In genomic region chr11:47149781-47150180, GRCh38 we compare ENCODE assay signal across 22 cellular contexts. TPM values are rescaled to one million over a fixed set of nuclear protein-coding genes. Genes with fewer than 3 reads are reported as not detected.
DNase-seq lines count a peak whose midpoint lies in the region; ATAC-seq, FAIRE-seq and TF ChIP-seq lines count a peak whose summit lies in the region.
"Had no signal": no experiment of that assay in that cellular context is flagged by ENCODE, and none has a peak within 500 bp of the region (broad histone marks: within the 10 kb centered on the region; RNA-seq: fewer than 3 reads in every experiment).

No MANE protein-coding gene starts in this region.

- DNase-seq in AG20443 (ENCODE audit: low spot score) (peak; percentile 5), fibroblast of peridontal ligament (ENCODE audit: extremely low read depth) (peak; percentile 40), pancreas (no peak), RCC 7860 (ENCODE audit: low spot score) (no peak), BE2C (no peak)
- DNase-seq in activated CD4-positive, alpha-beta memory T cell treated with anti-CD3 and anti-CD28 coated beads for 36 hours, result no peak
- DNase-seq in stimulated activated CD4-positive, alpha-beta T cell treated with anti-CD3 and anti-CD28 coated beads, Interleukin-4, amount 100 ng/mL, for 4 hours, result no peak
- DNase-seq: CD8-positive, alpha-beta memory T cell; GF-D8; Kasumi-1; NCI-H1436; NCI-H1930; NCI-H526; NK-92 treated with Interleukin-12 subunit alpha and Interleukin-12 subunit beta, amount 100 ng/mL, for 24 hours; SIG-M5 had no signal

- no peaks in the 10 kb centered on the region for H3K27me3 Mint-ChIP-seq in activated CD4-positive, alpha-beta memory T cell treated with anti-CD3 and anti-CD28 coated beads for 36 hours
- H3K27me3 Mint-ChIP-seq: CD8-positive, alpha-beta memory T cell had no signal

- peaks cover 16% of the 10 kb centered on the region for H3K4me1 Mint-ChIP-seq in activated CD4-positive, alpha-beta memory T cell treated with anti-CD3 and anti-CD28 coated beads for 36 hours (ENCODE audit: low read depth)

- H3K27me3 ChIP-seq in OCI-LY1 (ENCODE audit: insufficient read depth, low read length) (no peaks in the 10 kb centered on the region), pancreas (no peaks in the 10 kb centered on the region), BE2C (no peaks in the 10 kb centered on the region)

- no peaks in the 10 kb centered on the region for H3K36me3 ChIP-seq in OCI-LY1 (ENCODE audit: insufficient read depth, low read length)
- H3K36me3 ChIP-seq in pancreas, result no peaks in the 10 kb centered on the region
- no peaks in the 10 kb centered on the region for H3K36me3 ChIP-seq in BE2C

- ATAC-seq in pancreas, result no peak
- ATAC-seq: HepG2, Panc1 had no signal

- WGBS in pancreas, 2 donors, result 40 to 46% methylated on average over 2 of the region's 2 CpGs

- POLR2A ChIA-PET in activated CD4-positive, alpha-beta memory T cell treated with anti-CD3 and anti-CD28 coated beads for 36 hours (lab: Charles Lee), result no interaction called here

- H3K4me2 ChIP-seq in OCI-LY1 (ENCODE audit: low read length), result no peak overlapping the region

- no peaks in the 10 kb centered on the region for H3K9me3 Mint-ChIP-seq in activated CD4-positive, alpha-beta memory T cell treated with anti-CD3 and anti-CD28 coated beads for 36 hours
- H3K9me3 Mint-ChIP-seq: CD8-positive, alpha-beta memory T cell had no signal

- no peaks in the 10 kb centered on the region for H3K79me2 ChIP-seq in OCI-LY1 (ENCODE audit: insufficient read depth, low read length)

- TF ChIP-seq CTCF in OCI-LY1 (IDR thresholded peaks at IDR 0.05; ENCODE audit: low read length), result no peak
- no peak for TF ChIP-seq CTCF in pancreas (IDR thresholded peaks at IDR 0.05)
- no peak for TF ChIP-seq CTCF in BE2C (IDR thresholded peaks at IDR 0.05; ENCODE audit: low read depth, low read length)

- no peak overlapping the region for H2AFZ ChIP-seq in OCI-LY1 (ENCODE audit: low read length)

- H3K27ac ChIP-seq in OCI-LY1 (ENCODE audit: low read depth, low read length, poor library complexity, severe bottlenecking) (peak overlapping the region; percentile 34), pancreas (peak overlapping the region; percentile 32 to 71 (median 58))
- H3K27ac ChIP-seq: 22Rv1, SK-N-MC had no signal

- H4K20me1 ChIP-seq in OCI-LY1 (ENCODE audit: insufficient read depth, low read length), result no peaks in the 10 kb centered on the region

- H3K9me3 ChIP-seq in OCI-LY1 (ENCODE audit: low read length) (no peaks in the 10 kb centered on the region), pancreas (no peaks in the 10 kb centered on the region), BE2C (no peaks in the 10 kb centered on the region)

- no peaks in the 10 kb centered on the region for H3K36me3 Mint-ChIP-seq in activated CD4-positive, alpha-beta memory T cell treated with anti-CD3 and anti-CD28 coated beads for 36 hours

- no peaks in the 10 kb centered on the region for H3F3A ChIP-seq in OCI-LY1 (ENCODE audit: insufficient read depth, low read length)

- H3K4me3 Mint-ChIP-seq in activated CD4-positive, alpha-beta memory T cell treated with anti-CD3 and anti-CD28 coated beads for 36 hours, result no peak overlapping the region
- H3K4me3 Mint-ChIP-seq: CD8-positive, alpha-beta memory T cell had no signal

- H3K27ac Mint-ChIP-seq in activated CD4-positive, alpha-beta memory T cell treated with anti-CD3 and anti-CD28 coated beads for 36 hours, result no peak overlapping the region

- CTCF ChIA-PET in activated CD4-positive, alpha-beta memory T cell treated with anti-CD3 and anti-CD28 coated beads for 36 hours (lab: Charles Lee), result no interaction called here

- H3K4me1 ChIP-seq in OCI-LY1 (ENCODE audit: insufficient read depth, low read length, severe bottlenecking) (peaks cover 55% of the 10 kb centered on the region), pancreas (peaks cover 5 to 32% (median 28%) of the 10 kb centered on the region in 3 donors), BE2C (no peaks in the 10 kb centered on the region)

- H3K9me2 ChIP-seq in OCI-LY1 (ENCODE audit: low read depth, low read length), result no peaks in the 10 kb centered on the region

- H3K9ac ChIP-seq in OCI-LY1 (ENCODE audit: low read length), result no peak overlapping the region; the same call in 1 of the 2 replicates

- H3K4me3 ChIP-seq in OCI-LY1 (ENCODE audit: low read depth, low read length, poor library complexity, severe bottlenecking) (no peak overlapping the region), pancreas (no peak overlapping the region), BE2C (ENCODE audit: low read depth, low read length) (no peak overlapping the region)
- H3K4me3 ChIP-seq: SK-N-MC had no signal

- FAIRE-seq in pancreas (lab: Jason Lieb, UNC), result no peak
- no peak for FAIRE-seq in RCC 7860 (lab: Jason Lieb, UNC)
- FAIRE-seq: GM12891, H54, HepG2 had no signal

- intact Hi-C loops in pancreas (cut with DNase I), result loop anchor here in 1 of 3 donors (10.0 kb wide), 1 partner anchor 135 kb away; no protein-coding TSS in a partner anchor
- intact Hi-C loops in activated CD4-positive, alpha-beta memory T cell treated with anti-CD3 and anti-CD28 coated beads for 36 hours (cut with micrococcal nuclease), result no loop called here

RNA-seq across cellular contexts. Expression of gene ARFGAP2, which starts 26.9 kb away (rescaled TPM):
- total RNA-seq in pancreas, result 10 to 100 TPM; 40.1 to 67.5 (median 61.4) TPM
- polyA plus RNA-seq in pancreas, result 10 to 100 TPM; 73.1 to 78.9 TPM
- total RNA-seq in activated CD4-positive, alpha-beta memory T cell treated with anti-CD3 and anti-CD28 coated beads for 36 hours, result 10 to 100 TPM; 66.5 to 66.6 TPM
- 64.1 TPM for polyA plus RNA-seq in BE2C (2012; ENCODE audit: insufficient read depth, insufficient read length, low read depth)

RNA-seq across cellular contexts. Expression of gene PACSIN3, which starts 36.5 kb away (rescaled TPM):
- total RNA-seq in pancreas, result 10 to 100 TPM; 16.5 to 39.9 (median 29.6) TPM
- 10 to 100 TPM; 28.1 to 31.3 TPM for polyA plus RNA-seq in pancreas
- 1 to 10 TPM; 5.3 to 6.0 TPM for total RNA-seq in activated CD4-positive, alpha-beta memory T cell treated with anti-CD3 and anti-CD28 coated beads for 36 hours
- 9.2 TPM for polyA plus RNA-seq in BE2C (2012; ENCODE audit: insufficient read depth, insufficient read length, low read depth)
- polyA plus RNA-seq: CD8-positive, alpha-beta memory T cell had no signal

Comparison
In these comparisons a context has a peak if more than half of its experiments do, and no peak if none do; other contexts are left out.
1. DNase-seq: peak in AG20443 (single experiment) and fibroblast of peridontal ligament (single experiment); none in pancreas (0 of 6), activated CD4-positive, alpha-beta memory T cell treated with anti-CD3 and anti-CD28 coated beads for 36 hours (single experiment), RCC 7860 (single experiment), stimulated activated CD4-positive, alpha-beta T cell treated with anti-CD3 and anti-CD28 coated beads, Interleukin-4, amount 100 ng/mL, for 4 hours (0 of 2) and BE2C (single experiment).